19 cellular contexts compared by ENCODE assay signal in the genomic region with DNA sequence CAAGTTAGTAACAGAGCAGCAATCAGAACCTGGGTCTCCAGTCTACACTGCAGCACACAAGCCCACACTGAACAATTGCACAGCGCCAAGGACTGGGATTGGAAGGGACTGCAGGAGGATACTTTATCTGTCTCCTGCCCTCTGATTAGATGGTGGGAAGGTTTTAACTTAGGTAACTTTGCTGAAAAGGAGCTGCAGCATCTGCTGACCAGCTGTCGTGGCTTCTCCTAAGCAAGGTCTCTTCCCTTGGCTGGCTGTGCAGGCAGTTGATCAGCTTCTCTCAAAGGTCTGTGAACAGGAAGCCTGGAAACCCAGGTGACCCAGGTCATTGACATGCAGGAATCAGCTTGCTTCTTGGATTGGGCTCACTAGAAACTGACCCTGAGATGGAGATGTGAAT.
DNase-seq lines count a peak whose midpoint lies in the region; ATAC-seq, FAIRE-seq and TF ChIP-seq lines count a peak whose summit lies in the region.
"Had no signal": no experiment of that assay in that cellular context is flagged by ENCODE, and none has a peak within 500 bp of the region (broad histone marks: within the 10 kb centered on the region; RNA-seq: fewer than 3 reads in every experiment).

No MANE protein-coding gene starts in this region.

- no peaks in the 10 kb centered on the region for H3K79me2 ChIP-seq in H1 (ENCODE audit: control insufficient read depth in 1 of 2, insufficient read depth in 2 of 2, low read length in 2 of 2)

- H3K9ac ChIP-seq in H1 (replicated peaks in 1 of 4; ENCODE audit: extremely low read depth in 1 of 4, low read depth in 3 of 4, low read length in 3 of 4) = no peak overlapping the region

- H3K27me3 ChIP-seq in H1 (replicated peaks in 1 of 4; ENCODE audit: control insufficient read depth in 3 of 4, extremely low read depth in 1 of 4, insufficient read depth in 3 of 4, low read length in 3 of 4) = 0 out of 7 replicates have a peak, but pooled peaks cover 0 to 4% (median 0%) of the 10 kb centered on the region in 4 experiments

- H3K79me1 ChIP-seq in H1 (ENCODE audit: low read depth, low read length) = no peaks in the 10 kb centered on the region

- H2AK5ac ChIP-seq in H1 (ENCODE audit: low read depth, low read length) = no peak overlapping the region

- H2BK120ac ChIP-seq in H1 (replicated peaks; ENCODE audit: low read depth, low read length) = no peak overlapping the region

- no peak overlapping the region for H4K8ac ChIP-seq in H1 (ENCODE audit: extremely low read depth, insufficient read depth, low read length)

- no peak overlapping the region for H3K4me2 ChIP-seq in H1 (ENCODE audit: insufficient read depth in 1 of 2, low read depth in 2 of 2, low read length in 2 of 2)

- no peak for TF ChIP-seq EP300 in H1 (IDR thresholded peaks at IDR 0.05; ENCODE audit: borderline replicate concordance in 1 of 2, low read depth in 2 of 2, low read length in 2 of 2)

- no peaks in the 10 kb centered on the region for H3K9me3 Mint-ChIP-seq in natural killer cell
- no peaks in the 10 kb centered on the region for H3K9me3 Mint-ChIP-seq in activated naive CD8-positive, alpha-beta T cell treated with anti-CD3 and anti-CD28 coated beads for 36 hours
- H3K9me3 Mint-ChIP-seq: CD4-positive, alpha-beta T cell; HFFc6 had no signal

- no peak overlapping the region for H4K91ac ChIP-seq in H1 (replicated peaks; ENCODE audit: insufficient read length, low read length)

- H2BK20ac ChIP-seq in H1 (ENCODE audit: low read length) = 0 out of 2 replicates have a peak overlapping the region, but pooled peaks have one; percentile 56

- no peaks in the 10 kb centered on the region for H4K20me1 ChIP-seq in H1 (replicated peaks in 1 of 2; ENCODE audit: control insufficient read depth in 1 of 2, insufficient read depth in 2 of 2, low read length in 2 of 2)

- no peak overlapping the region for H3K23ac ChIP-seq in H1 (ENCODE audit: insufficient read length)

- no peak overlapping the region for H3K18ac ChIP-seq in H1 (ENCODE audit: extremely low read depth, low read length)

- TF ChIP-seq RAD21 in H1 (IDR thresholded peaks at IDR 0.05 in 1 of 2, conservative IDR thresholded peaks at IDR 0.05 in 1 of 2; ENCODE audit: low read depth in 2 of 2, low read length in 2 of 2) = no peak

- H4K5ac ChIP-seq in H1 (ENCODE audit: insufficient read length, low read depth, low read length) = no peak overlapping the region

- intact Hi-C loops in natural killer cell (cut with micrococcal nuclease) = no loop called here

- POLR2A ChIA-PET in H1 (lab: Charles Lee; ENCODE audit: partially characterized antibody) = no interaction called here

- peaks cover 4 to 8% of the 10 kb centered on the region in 2 donors for H3K4me1 Mint-ChIP-seq in natural killer cell
- H3K4me1 Mint-ChIP-seq in activated naive CD8-positive, alpha-beta T cell treated with anti-CD3 and anti-CD28 coated beads for 36 hours = peaks cover 3% of the 10 kb centered on the region

- no peaks in the 10 kb centered on the region for H3K23me2 ChIP-seq in H1 (ENCODE audit: low read depth, low read length)

- H3K9me3 ChIP-seq in H1 (ENCODE audit: insufficient read depth in 2 of 2, low read depth in 1 of 2, low read length in 1 of 2) = no peaks in the 10 kb centered on the region

- ATAC-seq in natural killer cell (no peak), GM18907 (IDR thresholded peaks at IDR 0.05; ENCODE audit: unreplicated experiment) (no peak), HG02571 (IDR thresholded peaks at IDR 0.05; ENCODE audit: unreplicated experiment) (no peak)
- ATAC-seq: K562 had no signal

- H3K14ac ChIP-seq in H1 (ENCODE audit: insufficient read length) = no peak overlapping the region

- no peak overlapping the region for H3K4me3 Mint-ChIP-seq in natural killer cell
- no peak overlapping the region for H3K4me3 Mint-ChIP-seq in activated naive CD8-positive, alpha-beta T cell treated with anti-CD3 and anti-CD28 coated beads for 36 hours
- H3K4me3 Mint-ChIP-seq: B cell; CD4-positive, alpha-beta T cell; HFFc6 had no signal

- H2AFZ ChIP-seq in H1 (ENCODE audit: low read length) = 0 out of 2 replicates have a peak overlapping the region, but pooled peaks have one; percentile 60

- H3K4ac ChIP-seq in H1 (replicated peaks; ENCODE audit: insufficient read length, low read depth, low read length) = no peak overlapping the region

- no peaks in the 10 kb centered on the region for H3K36me3 Mint-ChIP-seq in natural killer cell
- H3K36me3 Mint-ChIP-seq in activated naive CD8-positive, alpha-beta T cell treated with anti-CD3 and anti-CD28 coated beads for 36 hours = no peaks in the 10 kb centered on the region

- H3K27ac ChIP-seq in H1 (ENCODE audit: low read depth, low read length) = no peak overlapping the region

- WGBS in H1 (ENCODE audit: extremely low coverage in 1 of 2, insufficient coverage in 1 of 2, insufficient read length in 1 of 2, insufficient replicate concordance in 2 of 2, low coverage in 1 of 2, low lambda C conversion rate in 2 of 2, missing lambda C conversion rate in 1 of 2), 2 experiments = 91% methylated on average over 2 of the region's 2 CpGs; no CpG with 5 or more reads in 1 of the 2 experiments

- TF ChIP-seq CTCF in H1 (IDR thresholded peaks at IDR 0.05; ENCODE audit: control extremely low read depth in 1 of 3, insufficient read depth in 1 of 3, low read depth in 1 of 3, low read length in 3 of 3) (no peak), natural killer cell (IDR thresholded peaks at IDR 0.05) (no peak)

- no peaks in the 10 kb centered on the region for H3K36me3 ChIP-seq in H1 (ENCODE audit: control insufficient read depth in 2 of 4, insufficient read depth in 4 of 4, low read length in 3 of 4)

- CTCF ChIA-PET in H1 (lab: Charles Lee; ENCODE audit: partially characterized antibody) = interaction anchor here (0.7 to 3.1 kb wide), 14 partner anchors 8 to 737 kb away, joined by 3 to 21 read pairs (median 5); no protein-coding TSS in a partner anchor

- peak; percentile 47 for FAIRE-seq in GM19239 (lab: Jason Lieb, UNC)
- no peak for FAIRE-seq in H1 (lab: Jason Lieb, UNC)
- FAIRE-seq: A204.1, G401.6, K562 had no signal

- no peak overlapping the region for H2BK5ac ChIP-seq in H1 (ENCODE audit: low read depth, low read length)

- no peak overlapping the region for H3K4me3 ChIP-seq in H1 (ENCODE audit: extremely low read depth in 1 of 4, insufficient read depth in 2 of 4, low read depth in 3 of 4, low read length in 4 of 4)
- H3K4me3 ChIP-seq: K562 had no signal

- H2BK12ac ChIP-seq in H1 (ENCODE audit: low read depth, low read length) = no peak overlapping the region

- peaks cover 8 to 12% of the 10 kb centered on the region in 2 donors for H3K27me3 Mint-ChIP-seq in natural killer cell (ENCODE audit: low read depth in 2 of 2)
- H3K27me3 Mint-ChIP-seq in activated naive CD8-positive, alpha-beta T cell treated with anti-CD3 and anti-CD28 coated beads for 36 hours = peaks cover 27% of the 10 kb centered on the region

- TF ChIP-seq POLR2A in H1 (IDR thresholded peaks at IDR 0.05; ENCODE audit: control extremely low read depth in 1 of 2, low read depth in 2 of 2, low read length in 2 of 2) = no peak

- H3K56ac ChIP-seq in H1 (replicated peaks; ENCODE audit: insufficient read length, low read depth, low read length) = no peak overlapping the region

- H3K4me1 ChIP-seq in H1 (replicated peaks in 1 of 4; ENCODE audit: control insufficient read depth in 3 of 4, insufficient read depth in 4 of 4, low read length in 3 of 4) = peaks cover 0 to 3% (median 1%) of the 10 kb centered on the region in 4 experiments; a peak in 4 of 7 replicates

- DNase-seq in GM19239 (ENCODE audit: insufficient read length, low spot score) (no peak), NCI-H82 (lab: John Stamatoyannopoulos, UW) (peak; percentile 95), H1 (ENCODE audit: low read depth in 1 of 2, low spot score in 2 of 2) (no peak), natural killer cell (no peak)
- DNase-seq in activated naive CD8-positive, alpha-beta T cell treated with anti-CD3 and anti-CD28 coated beads for 36 hours = no peak
- DNase-seq: C1 segment of cervical spinal cord; Calu3; CD4-positive, alpha-beta T cell; DMS153; DMS79 treated with DMSO at 0.1 percent for 48 hours; EL; HCEC 1CT; HFFc6 had no signal

- H3K27ac Mint-ChIP-seq in natural killer cell = no peak overlapping the region
- H3K27ac Mint-ChIP-seq in activated naive CD8-positive, alpha-beta T cell treated with anti-CD3 and anti-CD28 coated beads for 36 hours = no peak overlapping the region
- H3K27ac Mint-ChIP-seq: B cell; CD4-positive, alpha-beta T cell; HFFc6 had no signal

- no peak overlapping the region for H2BK15ac ChIP-seq in H1 (ENCODE audit: low read length)

TF ChIP-seq in H1, 55 proteins besides CTCF, POLR2A, EP300 and RAD21:
- TF ChIP-seq BACH1 (IDR thresholded peaks at IDR 0.05; ENCODE audit: low read length) (no peak), SAP30 (IDR thresholded peaks at IDR 0.05; ENCODE audit: insufficient read depth, insufficient replicate concordance, low read length) (no peak), CEBPB (IDR thresholded peaks at IDR 0.05; ENCODE audit: low read depth, low read length) (no peak), EGR1 (IDR thresholded peaks at IDR 0.05; ENCODE audit: borderline replicate concordance, low read depth, low read length) (no peak), RBBP5 (IDR thresholded peaks at IDR 0.05; ENCODE audit: borderline replicate concordance, low read depth, low read length) (no peak), NRF1 (IDR thresholded peaks at IDR 0.05; ENCODE audit: low read depth, low read length) (no peak), MAFK (IDR thresholded peaks at IDR 0.05; ENCODE audit: low read depth, low read length) (no peak), FOSL1 (IDR thresholded peaks at IDR 0.05; ENCODE audit: insufficient read depth, low read depth, low read length) (no peak)
